11 cellular contexts compared by ENCODE assay signal in the genomic region with DNA sequence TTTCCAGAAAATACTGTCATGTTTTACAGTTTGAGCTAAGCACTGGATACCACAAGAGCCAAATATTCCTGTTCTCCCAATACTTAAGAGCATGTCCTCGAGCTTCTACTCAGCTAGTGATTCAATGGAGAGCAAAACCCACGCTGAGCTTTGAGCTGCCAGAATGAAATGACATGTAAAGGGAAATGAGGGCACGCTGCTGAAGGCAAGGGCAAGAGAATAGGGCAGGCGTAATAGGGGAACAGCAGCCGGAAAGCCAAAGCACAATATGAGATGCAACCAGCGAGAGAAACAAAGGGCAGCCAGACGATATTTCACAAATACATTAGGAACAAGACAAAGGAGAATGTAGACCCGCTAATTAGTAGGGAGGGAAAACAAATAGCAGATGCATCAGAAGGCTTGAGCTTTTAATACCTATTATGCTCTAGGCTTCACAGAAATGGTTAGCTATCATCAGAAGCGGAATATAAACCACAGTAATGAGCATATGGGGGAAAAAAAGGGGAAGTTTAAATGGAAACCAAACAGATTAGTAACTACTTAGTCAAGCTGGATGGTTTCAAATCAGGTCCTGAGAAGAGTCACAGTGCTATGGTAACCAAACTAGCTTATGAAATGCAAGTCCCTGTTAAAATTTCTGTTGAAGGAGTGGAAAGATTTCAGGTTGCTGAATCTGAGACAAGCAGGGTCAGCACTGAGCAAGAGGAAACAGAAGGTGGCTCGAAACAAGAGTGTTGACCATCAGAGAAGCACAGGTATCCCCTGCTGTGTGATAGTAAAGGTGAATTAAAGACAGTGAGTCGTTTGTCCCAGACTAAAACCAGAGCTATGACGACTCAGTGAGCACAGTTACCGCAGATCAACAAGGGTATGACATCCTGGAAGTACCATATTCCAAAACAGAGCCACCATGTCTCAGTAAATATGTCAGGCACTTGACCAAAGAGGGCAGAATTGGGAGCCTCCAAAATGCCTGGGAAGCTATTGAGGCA.
DNase-seq lines count a peak whose midpoint lies in the region; ATAC-seq lines count a peak whose summit lies in the region.
"Had no signal": no experiment of that assay in that cellular context is flagged by ENCODE, and none has a peak within 500 bp of the region (broad histone marks: within the 10 kb centered on the region; RNA-seq: fewer than 3 reads in every experiment).

No MANE protein-coding gene starts in this region.

- peak; percentile 98 for ATAC-seq in HG02885 (IDR thresholded peaks at IDR 0.05; ENCODE audit: poor library complexity, unreplicated experiment)
- peak; percentile 94 for ATAC-seq in stimulated activated naive CD8-positive, alpha-beta T cell treated with anti-CD3 and anti-CD28 coated beads, Interleukin-15, amount 100 ng/mL, for 72 hours
- ATAC-seq: gastroesophageal sphincter, Right ventricle myocardium inferior had no signal

- H3K27ac Mint-ChIP-seq in activated naive CD8-positive, alpha-beta T cell = no peak overlapping the region
- no peak overlapping the region for H3K27ac Mint-ChIP-seq in activated naive CD8-positive, alpha-beta T cell treated with anti-CD3 and anti-CD28 coated beads for 36 hours
- peak overlapping the region in 1 of 2 donors; percentile 84 for H3K27ac Mint-ChIP-seq in stimulated activated naive CD8-positive, alpha-beta T cell treated with anti-CD3 and anti-CD28 coated beads, Interleukin-15, amount 100 ng/mL, for 72 hours
- no peak overlapping the region for H3K27ac Mint-ChIP-seq in activated CD4-positive, alpha-beta memory T cell treated with anti-CD3 and anti-CD28 coated beads for 36 hours
- H3K27ac Mint-ChIP-seq: activated naive CD8-positive, alpha-beta T cell treated with anti-CD3 and anti-CD28 coated beads, Interleukin-2, amount 10 ng/mL, durations not matched to agents 7 days and 5 days had no signal

- H3K4me3 Mint-ChIP-seq in activated naive CD8-positive, alpha-beta T cell = peak overlapping the region; percentile 4
- no peak overlapping the region for H3K4me3 Mint-ChIP-seq in activated naive CD8-positive, alpha-beta T cell treated with anti-CD3 and anti-CD28 coated beads for 36 hours
- no peak overlapping the region for H3K4me3 Mint-ChIP-seq in stimulated activated naive CD8-positive, alpha-beta T cell treated with anti-CD3 and anti-CD28 coated beads, Interleukin-15, amount 100 ng/mL, for 72 hours
- no peak overlapping the region for H3K4me3 Mint-ChIP-seq in activated CD4-positive, alpha-beta memory T cell treated with anti-CD3 and anti-CD28 coated beads for 36 hours
- H3K4me3 Mint-ChIP-seq: activated naive CD8-positive, alpha-beta T cell treated with anti-CD3 and anti-CD28 coated beads, Interleukin-2, amount 10 ng/mL, durations not matched to agents 7 days and 5 days had no signal

- in situ Hi-C loops in G401 (cut with HindIII; ENCODE audit: low sequenced_read_pairs) = no loop called here

- H3K27me3 Mint-ChIP-seq in activated naive CD8-positive, alpha-beta T cell = peaks cover 6% of the 10 kb centered on the region
- H3K27me3 Mint-ChIP-seq in activated naive CD8-positive, alpha-beta T cell treated with anti-CD3 and anti-CD28 coated beads for 36 hours = peaks cover 13% of the 10 kb centered on the region
- no peaks in the 10 kb centered on the region for H3K27me3 Mint-ChIP-seq in stimulated activated naive CD8-positive, alpha-beta T cell treated with anti-CD3 and anti-CD28 coated beads, Interleukin-15, amount 100 ng/mL, for 72 hours
- peaks cover 9% of the 10 kb centered on the region for H3K27me3 Mint-ChIP-seq in activated CD4-positive, alpha-beta memory T cell treated with anti-CD3 and anti-CD28 coated beads for 36 hours
- H3K27me3 Mint-ChIP-seq: activated naive CD8-positive, alpha-beta T cell treated with anti-CD3 and anti-CD28 coated beads, Interleukin-2, amount 10 ng/mL, durations not matched to agents 7 days and 5 days had no signal

- no peak for DNase-seq in activated naive CD8-positive, alpha-beta T cell treated with anti-CD3 and anti-CD28 coated beads for 36 hours
- DNase-seq in NCI-H2081 (lab: John Stamatoyannopoulos, UW) (peak; percentile 58 to 79), NCI-H345 treated with DMSO at 0.1 percent for 48 hours (lab: John Stamatoyannopoulos, UW; ENCODE audit: unreplicated experiment) (no peak), G401 (ENCODE audit: low spot score) (no peak)
- DNase-seq in stimulated activated naive CD8-positive, alpha-beta T cell treated with anti-CD3 and anti-CD28 coated beads, Interleukin-15, amount 100 ng/mL, for 72 hours = peak in 1 of 2 donors; percentile 10
- no peak for DNase-seq in activated CD4-positive, alpha-beta memory T cell treated with anti-CD3 and anti-CD28 coated beads for 36 hours
- DNase-seq: activated naive CD8-positive, alpha-beta T cell treated with anti-CD3 and anti-CD28 coated beads, Interleukin-2, amount 10 ng/mL, durations not matched to agents 7 days and 5 days had no signal

- H3K4me1 Mint-ChIP-seq in activated naive CD8-positive, alpha-beta T cell (ENCODE audit: low read depth) = peaks cover 2% of the 10 kb centered on the region
- H3K4me1 Mint-ChIP-seq in activated naive CD8-positive, alpha-beta T cell treated with anti-CD3 and anti-CD28 coated beads for 36 hours = peaks cover 4% of the 10 kb centered on the region
- H3K4me1 Mint-ChIP-seq in stimulated activated naive CD8-positive, alpha-beta T cell treated with anti-CD3 and anti-CD28 coated beads, Interleukin-15, amount 100 ng/mL, for 72 hours = no peaks in the 10 kb centered on the region
- H3K4me1 Mint-ChIP-seq in activated CD4-positive, alpha-beta memory T cell treated with anti-CD3 and anti-CD28 coated beads for 36 hours (ENCODE audit: low read depth) = peaks cover 2% of the 10 kb centered on the region
- H3K4me1 Mint-ChIP-seq: activated naive CD8-positive, alpha-beta T cell treated with anti-CD3 and anti-CD28 coated beads, Interleukin-2, amount 10 ng/mL, durations not matched to agents 7 days and 5 days had no signal

- POLR2A ChIA-PET in activated CD4-positive, alpha-beta memory T cell treated with anti-CD3 and anti-CD28 coated beads for 36 hours (lab: Charles Lee) = no interaction called here

- H3K9me3 Mint-ChIP-seq in activated naive CD8-positive, alpha-beta T cell (ENCODE audit: low read depth) = no peaks in the 10 kb centered on the region
- H3K9me3 Mint-ChIP-seq in activated naive CD8-positive, alpha-beta T cell treated with anti-CD3 and anti-CD28 coated beads for 36 hours = no peaks in the 10 kb centered on the region
- H3K9me3 Mint-ChIP-seq in stimulated activated naive CD8-positive, alpha-beta T cell treated with anti-CD3 and anti-CD28 coated beads, Interleukin-15, amount 100 ng/mL, for 72 hours = no peaks in the 10 kb centered on the region
- H3K9me3 Mint-ChIP-seq in activated CD4-positive, alpha-beta memory T cell treated with anti-CD3 and anti-CD28 coated beads for 36 hours = no peaks in the 10 kb centered on the region
- H3K9me3 Mint-ChIP-seq: activated naive CD8-positive, alpha-beta T cell treated with anti-CD3 and anti-CD28 coated beads, Interleukin-2, amount 10 ng/mL, durations not matched to agents 7 days and 5 days had no signal

- CTCF ChIA-PET in activated CD4-positive, alpha-beta memory T cell treated with anti-CD3 and anti-CD28 coated beads for 36 hours (lab: Charles Lee) = interaction anchor here (0.7 kb wide), 1 partner anchor 865 kb away, joined by 3 read pairs; no protein-coding TSS in a partner anchor

- no peaks in the 10 kb centered on the region for H3K36me3 Mint-ChIP-seq in activated naive CD8-positive, alpha-beta T cell
- no peaks in the 10 kb centered on the region for H3K36me3 Mint-ChIP-seq in activated naive CD8-positive, alpha-beta T cell treated with anti-CD3 and anti-CD28 coated beads for 36 hours
- H3K36me3 Mint-ChIP-seq in activated CD4-positive, alpha-beta memory T cell treated with anti-CD3 and anti-CD28 coated beads for 36 hours = no peaks in the 10 kb centered on the region
- H3K36me3 Mint-ChIP-seq: activated naive CD8-positive, alpha-beta T cell treated with anti-CD3 and anti-CD28 coated beads, Interleukin-2, amount 10 ng/mL, durations not matched to agents 7 days and 5 days had no signal

- intact Hi-C loops in activated CD4-positive, alpha-beta memory T cell treated with anti-CD3 and anti-CD28 coated beads for 36 hours (cut with micrococcal nuclease) = no loop called here

Comparison
In these comparisons a context has a peak if more than half of its experiments do, and no peak if none do; other contexts are left out.
1. DNase-seq: peak in NCI-H2081 (2 of 2); none in activated naive CD8-positive, alpha-beta T cell treated with anti-CD3 and anti-CD28 coated beads for 36 hours (single experiment), NCI-H345 treated with DMSO at 0.1 percent for 48 hours (single experiment), activated CD4-positive, alpha-beta memory T cell treated with anti-CD3 and anti-CD28 coated beads for 36 hours (single experiment) and G401 (single experiment).